Comparison of ENCODE assay signal across 14 cellular contexts in the genomic region with DNA sequence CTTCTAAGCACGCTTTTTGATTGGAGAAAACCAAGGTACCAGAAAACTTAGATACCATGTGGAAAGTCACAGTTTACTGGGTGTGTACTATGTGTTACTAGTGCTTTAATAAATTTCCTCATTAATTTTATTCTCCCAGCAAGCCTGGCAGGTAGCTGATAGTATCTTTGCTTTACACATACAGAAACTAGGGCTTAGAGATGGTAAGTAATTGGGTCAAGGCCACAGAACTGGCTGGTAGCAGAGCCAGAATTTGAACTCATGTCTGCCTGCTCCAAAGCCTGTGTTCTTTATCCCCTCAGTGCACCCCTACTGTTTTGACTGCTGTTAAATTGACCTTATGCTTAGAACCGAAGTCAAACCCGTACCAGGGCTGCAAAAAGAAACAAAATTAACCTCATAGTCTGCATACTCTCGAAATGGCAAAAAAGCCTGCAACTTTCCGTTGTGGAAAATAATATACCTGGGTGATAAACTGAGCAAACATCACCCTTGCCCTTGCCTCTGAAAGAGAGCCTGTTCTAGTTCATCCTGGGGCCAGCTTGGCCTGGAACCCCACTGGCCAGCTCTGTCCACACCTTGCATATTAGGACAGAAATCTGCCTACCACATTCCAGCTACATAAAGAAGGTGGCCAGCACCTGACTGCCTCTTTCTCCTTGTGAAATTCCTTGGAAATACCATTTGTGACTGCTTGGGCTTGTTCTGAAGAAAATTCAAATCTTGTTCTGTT.
DNase-seq lines count a peak whose midpoint lies in the region; ATAC-seq and TF ChIP-seq lines count a peak whose summit lies in the region.
"Had no signal": no experiment of that assay in that cellular context is flagged by ENCODE, and none has a peak within 500 bp of the region (broad histone marks: within the 10 kb centered on the region; RNA-seq: fewer than 3 reads in every experiment).

No MANE protein-coding gene starts in this region.

- H3K4me3 ChIP-seq in breast epithelium = no peak overlapping the region
- H3K4me3 ChIP-seq in body of pancreas = no peak overlapping the region
- H3K4me3 ChIP-seq in mucosa of descending colon = no peak overlapping the region
- H3K4me3 ChIP-seq in GM23248 = no peak overlapping the region
- H3K4me3 ChIP-seq: smooth muscle cell, upper lobe of left lung had no signal

- H3K4me3 Mint-ChIP-seq in MCF 10A (ENCODE audit: unreplicated experiment) (no peak overlapping the region), chondrocyte (ENCODE audit: unreplicated experiment) (no peak overlapping the region)
- H3K4me3 Mint-ChIP-seq: activated CD8-positive, alpha-beta T cell treated with anti-CD3 and anti-CD28 coated beads, Interleukin-2, amount 10 ng/mL, durations not matched to agents 7 days and 5 days had no signal

- H3K27ac Mint-ChIP-seq in MCF 10A (ENCODE audit: low read depth, unreplicated experiment) (no peak overlapping the region), chondrocyte (ENCODE audit: unreplicated experiment) (no peak overlapping the region)
- H3K27ac Mint-ChIP-seq: activated CD8-positive, alpha-beta T cell treated with anti-CD3 and anti-CD28 coated beads, Interleukin-2, amount 10 ng/mL, durations not matched to agents 7 days and 5 days had no signal

- H3K27me3 ChIP-seq in breast epithelium (no peaks in the 10 kb centered on the region), body of pancreas (no peaks in the 10 kb centered on the region), GM23248 (replicated peaks; ENCODE audit: insufficient read depth) (no peaks in the 10 kb centered on the region)
- H3K27me3 ChIP-seq: upper lobe of left lung had no signal

- peaks cover 57% of the 10 kb centered on the region for H3K79me2 ChIP-seq in GM23248 (ENCODE audit: insufficient read depth)

- H3K9me2 ChIP-seq in GM23248 (ENCODE audit: insufficient read depth) = no peaks in the 10 kb centered on the region

- POLR2A ChIA-PET in MCF 10A (lab: Yijun Ruan, JAX) = no interaction called here
- POLR2A ChIA-PET in GM10248 (lab: Yijun Ruan, JAX) = interaction anchor here (0.5 to 1.2 kb wide), 3 partner anchors 18 to 122 kb away, joined by 3 to 4 read pairs (median 4); no protein-coding TSS in a partner anchor

- CTCF ChIA-PET in MCF 10A (lab: Yijun Ruan, JAX) = no interaction called here
- CTCF ChIA-PET in GM10248 (lab: Yijun Ruan, JAX) = interaction anchor here (1.4 to 2.0 kb wide), 4 partner anchors 9 to 187 kb away, joined by 3 to 5 read pairs (median 4); no protein-coding TSS in a partner anchor

- intact Hi-C loops in breast epithelium (cut with DNase I; ENCODE audit: low total_unique reads) (no loop called here), MCF 10A (cut with micrococcal nuclease) (no loop called here), body of pancreas (cut with DNase I) (no loop called here), mucosa of descending colon (cut with DNase I, micrococcal nuclease) (no loop called here)

- H3K4me1 Mint-ChIP-seq in MCF 10A (ENCODE audit: insufficient read depth, unreplicated experiment) (peaks cover 6% of the 10 kb centered on the region), chondrocyte (ENCODE audit: low read depth) (peaks cover 81% of the 10 kb centered on the region)

- H4K20me1 ChIP-seq in GM23248 (ENCODE audit: insufficient read depth) = no peaks in the 10 kb centered on the region

- no TSS peak for BruUV-seq in MCF 10A (replicated peaks; lab: Mats Ljungman, UMichigan)

- H3K27ac ChIP-seq in breast epithelium (peak overlapping the region; percentile 53 to 78), body of pancreas (peak overlapping the region; percentile 22 to 67 (median 49)), GM23248 (no peak overlapping the region)

- no peak overlapping the region for H3K9ac ChIP-seq in GM23248

- peaks cover 42% of the 10 kb centered on the region for H3F3A ChIP-seq in GM23248 (ENCODE audit: insufficient read depth)

- in situ Hi-C loops in GM23248 (cut with MboI) = no loop called here

- TF ChIP-seq CTCF in breast epithelium (IDR thresholded peaks at IDR 0.05) (no peak), MCF 10A (IDR thresholded peaks at IDR 0.05; ENCODE audit: unreplicated experiment) (no peak), body of pancreas (IDR thresholded peaks at IDR 0.05) (no peak), mucosa of descending colon (IDR thresholded peaks at IDR 0.05) (no peak), GM10248 (IDR thresholded peaks at IDR 0.05; ENCODE audit: control extremely low read depth, extremely low read depth, low read depth, missing control alignments) (no peak), chondrocyte (IDR thresholded peaks at IDR 0.05) (no peak)

- H3K9me3 Mint-ChIP-seq in MCF 10A (ENCODE audit: unreplicated experiment) (no peaks in the 10 kb centered on the region), chondrocyte (ENCODE audit: low read depth) (no peaks in the 10 kb centered on the region)

- no peaks in the 10 kb centered on the region for H3K36me3 ChIP-seq in breast epithelium
- H3K36me3 ChIP-seq in body of pancreas (replicated peaks in 1 of 2; ENCODE audit: insufficient read depth in 1 of 2, low read depth in 2 of 2) = no peaks in the 10 kb centered on the region
- H3K36me3 ChIP-seq in mucosa of descending colon (ENCODE audit: low read depth) = no peaks in the 10 kb centered on the region
- no peaks in the 10 kb centered on the region; the same call in 1 of the 2 replicates for H3K36me3 ChIP-seq in GM23248 (ENCODE audit: low read depth)
- H3K36me3 ChIP-seq: upper lobe of left lung had no signal

- ATAC-seq in body of pancreas (peak; percentile 47), mucosa of descending colon (peak; percentile 62)
- ATAC-seq: activated CD8-positive, alpha-beta T cell treated with anti-CD3 and anti-CD28 coated beads, Interleukin-2, amount 10 ng/mL, durations not matched to agents 7 days and 5 days had no signal

- no peak overlapping the region for H2AFZ ChIP-seq in GM23248

- H3K4me1 ChIP-seq in breast epithelium = peaks cover 0 to 7% of the 10 kb centered on the region in 2 donors
- H3K4me1 ChIP-seq in body of pancreas = peaks cover 60% of the 10 kb centered on the region
- peaks cover 43% of the 10 kb centered on the region for H3K4me1 ChIP-seq in mucosa of descending colon (ENCODE audit: low read depth)
- peaks cover 36% of the 10 kb centered on the region for H3K4me1 ChIP-seq in GM23248 (ENCODE audit: insufficient read depth)

- 13 to 33% methylated on average over 5 of the region's 5 CpGs for WGBS in body of pancreas, 2 donors
- WGBS in GM23248 (ENCODE audit: low coverage in 1 of 2, low lambda C conversion rate in 2 of 2, missing lambda C conversion rate in 2 of 2), 2 experiments = 98 to 99% methylated on average over 5 of the region's 5 CpGs

- peaks cover 11% of the 10 kb centered on the region for H3K36me3 Mint-ChIP-seq in MCF 10A (ENCODE audit: insufficient read depth, unreplicated experiment)
- H3K36me3 Mint-ChIP-seq in chondrocyte (ENCODE audit: low read depth) = no peaks in the 10 kb centered on the region

- TF ChIP-seq POLR2A in breast epithelium (IDR thresholded peaks at IDR 0.05) (no peak), body of pancreas (IDR thresholded peaks at IDR 0.05) (no peak)

- no peak overlapping the region for H3K4me2 ChIP-seq in GM23248 (ENCODE audit: unreplicated experiment)
- H3K4me2 ChIP-seq: smooth muscle cell had no signal

- H3K9me3 ChIP-seq in breast epithelium (no peaks in the 10 kb centered on the region), body of pancreas (no peaks in the 10 kb centered on the region), mucosa of descending colon (no peaks in the 10 kb centered on the region), GM23248 (ENCODE audit: low read depth) (no peaks in the 10 kb centered on the region)
- H3K9me3 ChIP-seq: upper lobe of left lung had no signal

- H3K27me3 Mint-ChIP-seq in MCF 10A (ENCODE audit: insufficient read depth, unreplicated experiment) (no peaks in the 10 kb centered on the region), chondrocyte (ENCODE audit: low read depth) (no peaks in the 10 kb centered on the region)

- DNase-seq in breast epithelium (ENCODE audit: low spot score in 2 of 2) (no peak), MCF 10A (ENCODE audit: unreplicated experiment) (no peak), body of pancreas (peak in 3 of 4 donors; percentile 34 to 41 (median 37)), mucosa of descending colon (no peak), pons (ENCODE audit: low spot score) (no peak), GM10248 (ENCODE audit: extremely low spot score) (no peak), chondrocyte (ENCODE audit: low spot score) (no peak), GM23248 (no peak)
- DNase-seq: activated CD8-positive, alpha-beta T cell treated with anti-CD3 and anti-CD28 coated beads, Interleukin-2, amount 10 ng/mL, durations not matched to agents 7 days and 5 days; amniotic stem cell; EL; posterior cingulate gyrus; upper lobe of left lung had no signal

Comparison
In these comparisons a context has a peak if more than half of its experiments do, and no peak if none do; other contexts are left out.
1. DNase-seq: peak in body of pancreas (3 of 4); none in breast epithelium (0 of 2), MCF 10A (single experiment), mucosa of descending colon (0 of 3), pons (single experiment), GM10248 (single experiment), chondrocyte (single experiment) and GM23248 (single experiment).